ENCODE assay signal across 22 cellular contexts in genomic region chr3:126294211-126294801, GRCh38.
A peak's percentile ranks its signal among the peaks of the same experiment; 100 is the strongest.
DNase-seq lines count a peak whose midpoint lies in the region; ATAC-seq and TF ChIP-seq lines count a peak whose summit lies in the region.
"Had no signal": no experiment of that assay in that cellular context is flagged by ENCODE, and none has a peak within 500 bp of the region (broad histone marks: within the 10 kb centered on the region; RNA-seq: fewer than 3 reads in every experiment).

No MANE protein-coding gene starts in this region.

- peak overlapping the region in 1 of 3 experiments; percentile 8 for H3K4me3 Mint-ChIP-seq in nephron
- H3K4me3 Mint-ChIP-seq: CD4-positive, CD25-positive, alpha-beta regulatory T cell had no signal

- 78 to 86% (median 80%) methylated on average over 10 of the region's 10 CpGs for WGBS in heart left ventricle, 4 donors

- peaks cover 0 to 5% (median 0%) of the 10 kb centered on the region in 12 donors for H3K4me1 ChIP-seq in heart left ventricle
- H3K4me1 ChIP-seq: BE2C, SJCRH30 had no signal

- DNase-seq in heart left ventricle: no peak
- DNase-seq in Right ventricle myocardium superior: no peak
- peak; percentile 0 for DNase-seq in hepatic stellate cell (ENCODE audit: low spot score)
- DNase-seq in NCI-H345 treated with DMSO at 0.1 percent for 48 hours (lab: John Stamatoyannopoulos, UW; ENCODE audit: unreplicated experiment): no peak
- no peak for DNase-seq in activated naive CD4-positive, alpha-beta T cell treated with Interleukin-2 at 50 U/mL for 16 hours
- DNase-seq: 8988T; BE2C; CD4-positive, CD25-positive, alpha-beta regulatory T cell; COR-L47; GF-D8; NCI-H1417 treated with DMSO at 0.1 percent for 48 hours; NCI-H187 treated with DMSO at 0.1 percent for 48 hours; NCI-H2227 treated with DMSO at 0.1 percent for 48 hours; NCI-H524; NCI-H82; PC-3; SJCRH30 had no signal

- intact Hi-C loops in heart left ventricle (cut with DNase I) (loop anchor here in 1 of 10 donors (5.0 kb wide), 1 partner anchor 48 kb away; no protein-coding TSS in a partner anchor), Right ventricle myocardium superior (cut with DNase I) (loop anchor here (5.0 kb wide), 1 partner anchor 58 kb away; no protein-coding TSS in a partner anchor)

- ATAC-seq in heart left ventricle: no peak
- no peak for ATAC-seq in Right ventricle myocardium superior (ENCODE audit: poor library complexity)
- no peak for ATAC-seq in GM18505 (IDR thresholded peaks at IDR 0.05; ENCODE audit: unreplicated experiment)
- ATAC-seq in HG03025 (IDR thresholded peaks at IDR 0.05; ENCODE audit: low FRiP score, unreplicated experiment): no peak
- ATAC-seq: PC-3 had no signal

- H3K27ac ChIP-seq in heart left ventricle: peak overlapping the region in 11 of 12 donors; percentile 35 to 77 (median 60)
- H3K27ac ChIP-seq: KMS-11, RWPE1, SJCRH30 had no signal

- H3K27me3 Mint-ChIP-seq in nephron (ENCODE audit: low read depth): peaks cover 35% of the 10 kb centered on the region

- peak overlapping the region; percentile 31 to 80 (median 51) for H3K27ac Mint-ChIP-seq in nephron
- H3K27ac Mint-ChIP-seq: CD4-positive, CD25-positive, alpha-beta regulatory T cell had no signal

- H3K4me3 ChIP-seq in heart left ventricle: no peak overlapping the region
- H3K4me3 ChIP-seq: SJCRH30 had no signal

- TF ChIP-seq POLR2A in heart left ventricle (IDR thresholded peaks at IDR 0.05): no peak
- TF ChIP-seq POLR2A in GM18505 (IDR thresholded peaks at IDR 0.05; ENCODE audit: borderline replicate concordance, extremely low read depth, insufficient read depth, insufficient read length): no peak

- H3K4me1 Mint-ChIP-seq in nephron: peaks cover 25% of the 10 kb centered on the region
- H3K4me1 Mint-ChIP-seq: CD4-positive, CD25-positive, alpha-beta regulatory T cell had no signal

- no peaks in the 10 kb centered on the region for H3K36me3 ChIP-seq in heart left ventricle
- H3K36me3 ChIP-seq: BE2C, SJCRH30 had no signal

- H3K27me3 ChIP-seq in heart left ventricle: peaks cover 0 to 7% (median 0%) of the 10 kb centered on the region in 9 donors
- H3K27me3 ChIP-seq: BE2C had no signal

- H3K9me3 Mint-ChIP-seq in nephron: peaks cover 5% of the 10 kb centered on the region

- peaks cover 0 to 7% (median 0%) of the 10 kb centered on the region in 12 donors for H3K9me3 ChIP-seq in heart left ventricle
- H3K9me3 ChIP-seq: BE2C, SJCRH30 had no signal

- no peaks in the 10 kb centered on the region for H3K36me3 Mint-ChIP-seq in nephron (ENCODE audit: low read depth)
- H3K36me3 Mint-ChIP-seq: CD4-positive, CD25-positive, alpha-beta regulatory T cell had no signal

- TF ChIP-seq CTCF in heart left ventricle (IDR thresholded peaks at IDR 0.05) (no peak), nephron (IDR thresholded peaks at IDR 0.05; ENCODE audit: unreplicated experiment in 3 of 3) (no peak)
